ENCODE assay signal across 29 cellular contexts in genomic region chr16:74877706-74878105, GRCh38.
"Had no signal": no experiment of that assay in that cellular context is flagged by ENCODE, and none has a peak within 500 bp of the region (broad histone marks: within the 10 kb centered on the region; RNA-seq: fewer than 3 reads in every experiment).

No MANE protein-coding gene starts in this region.

- H3K27ac Mint-ChIP-seq: activated CD4-positive, alpha-beta memory T cell treated with anti-CD3 and anti-CD28 coated beads, Interleukin-2, amount 10 ng/mL, durations not matched to agents 7 days and 5 days; activated naive CD4-positive, alpha-beta T cell treated with anti-CD3 and anti-CD28 coated beads, Interleukin-2, amount 50 U/mL, for 24 hours; activated T-cell treated with anti-CD3 and anti-CD28 coated beads, Interleukin-2, amount 50 U/mL, for 24 hours; activated T-helper 2 cell treated with anti-CD3 and anti-CD28 coated beads, Interferon-gamma antibody, Interleukin-2, Interleukin-4, amounts not matched to agents 10 μg/mL and 5 μg/mL and 100 μg/mL, durations not matched to agents 14 hours and 24 hours and 36 hours; T-cell had no signal

- H3K4me3 Mint-ChIP-seq: activated CD4-positive, alpha-beta memory T cell treated with anti-CD3 and anti-CD28 coated beads, Interleukin-2, amount 10 ng/mL, durations not matched to agents 7 days and 5 days; activated naive CD4-positive, alpha-beta T cell treated with anti-CD3 and anti-CD28 coated beads, Interleukin-2, amount 50 U/mL, for 24 hours; activated T-cell treated with anti-CD3 and anti-CD28 coated beads, Interleukin-2, amount 50 U/mL, for 24 hours; T-cell had no signal

- H3K27me3 ChIP-seq: adrenal gland, body of pancreas had no signal

- H3K27me3 Mint-ChIP-seq: activated CD4-positive, alpha-beta memory T cell treated with anti-CD3 and anti-CD28 coated beads, Interleukin-2, amount 10 ng/mL, durations not matched to agents 7 days and 5 days; activated naive CD4-positive, alpha-beta T cell treated with anti-CD3 and anti-CD28 coated beads, Interleukin-2, amount 50 U/mL, for 24 hours; activated T-cell treated with anti-CD3 and anti-CD28 coated beads, Interleukin-2, amount 50 U/mL, for 24 hours; T-cell had no signal

- FAIRE-seq: astrocyte, RCC 7860 had no signal

- ATAC-seq: body of pancreas, Right ventricle myocardium inferior, SK-N-SH treated with all-trans-retinoic acid at 6 μM for 48 hours, T-cell had no signal

- DNase-seq: activated CD4-positive, alpha-beta memory T cell treated with anti-CD3 and anti-CD28 coated beads, Interleukin-2, amount 10 ng/mL, durations not matched to agents 7 days and 5 days; activated CD4-positive, alpha-beta T cell treated with anti-CD3 and anti-CD28 coated beads for 1 hour; activated CD4-positive, alpha-beta T cell treated with anti-CD3 and anti-CD28 coated beads for 48 hours; activated CD4-positive, CD25-positive, alpha-beta regulatory T cell; activated gamma-delta T cell; activated naive CD4-positive, alpha-beta T cell treated with Interleukin-2 at 50 U/mL for 16 hours; activated T-cell treated with anti-CD3 and anti-CD28 coated beads, Interleukin-2, amount 50 U/mL, for 24 hours; adrenal gland; body of pancreas; central memory CD4-positive, alpha-beta T cell; NCI-H1105; NCI-H1417 treated with DMSO at 0.1 percent for 48 hours; NCI-H187 treated with DMSO at 0.1 percent for 48 hours; NCI-H2081 treated with DMSO at 0.1 percent for 48 hours; NCI-H345; NCI-H524 treated with DMSO at 0.1 percent for 48 hours; PC-9; SIG-M5; T-cell; T-helper 2 cell; T-helper 9 cell had no signal

- H3K9me3 Mint-ChIP-seq: activated CD4-positive, alpha-beta memory T cell treated with anti-CD3 and anti-CD28 coated beads, Interleukin-2, amount 10 ng/mL, durations not matched to agents 7 days and 5 days; activated naive CD4-positive, alpha-beta T cell treated with anti-CD3 and anti-CD28 coated beads, Interleukin-2, amount 50 U/mL, for 24 hours; activated T-cell treated with anti-CD3 and anti-CD28 coated beads, Interleukin-2, amount 50 U/mL, for 24 hours; activated T-helper 2 cell treated with anti-CD3 and anti-CD28 coated beads, Interferon-gamma antibody, Interleukin-2, Interleukin-4, amounts not matched to agents 10 μg/mL and 5 μg/mL and 100 μg/mL, durations not matched to agents 14 hours and 24 hours and 36 hours; T-cell had no signal

- H3K27ac ChIP-seq: adrenal gland, body of pancreas, KMS-11, PC-9, VCaP had no signal

- H3K4me3 ChIP-seq: adrenal gland, body of pancreas, PC-9 had no signal

- H3K4me1 ChIP-seq: adrenal gland had no signal

- H3K9me3 ChIP-seq: adrenal gland, body of pancreas had no signal
